ENCODE assay signal across 19 cellular contexts in genomic region chr20:57051096-57051495, GRCh38.
A peak's percentile ranks its signal among the peaks of the same experiment; 100 is the strongest.
DNase-seq lines count a peak whose midpoint lies in the region; ATAC-seq, FAIRE-seq and TF ChIP-seq lines count a peak whose summit lies in the region.
"Had no signal": no experiment of that assay in that cellular context is flagged by ENCODE, and none has a peak within 500 bp of the region (broad histone marks: within the 10 kb centered on the region; RNA-seq: fewer than 3 reads in every experiment).

No MANE protein-coding gene starts in this region.

- H3K27ac ChIP-seq in HepG2 (ENCODE audit: extremely low read length, insufficient read depth, low read length) = no peak overlapping the region
- no peak overlapping the region for H3K27ac ChIP-seq in trophoblast cell (ENCODE audit: low read depth, low read length)
- H3K27ac ChIP-seq: 22Rv1, A549, BLaER1 had no signal

- POLR2A ChIA-PET in HepG2 (lab: Yijun Ruan, JAX) = no interaction called here

- no peaks in the 10 kb centered on the region for H4K20me1 ChIP-seq in HepG2 (ENCODE audit: insufficient read depth, low read length)
- H4K20me1 ChIP-seq: BLaER1 had no signal

- in situ Hi-C loops in HepG2 (cut with HindIII; ENCODE audit: extremely low pct_ligation_motif_present, low pct_unique_long_range_greater_than_20kb) = no loop called here

- H3K9me3 ChIP-seq in HepG2 (ENCODE audit: low read length) (no peaks in the 10 kb centered on the region), trophoblast cell (ENCODE audit: insufficient read depth, low read depth, low read length) (no peaks in the 10 kb centered on the region)
- H3K9me3 ChIP-seq: A549 had no signal

- no peak overlapping the region for H2AFZ ChIP-seq in HepG2 (ENCODE audit: low read length)
- no peak overlapping the region for H2AFZ ChIP-seq in trophoblast cell (ENCODE audit: insufficient read depth, low read length, poor library complexity)

- no peak overlapping the region for H4K91ac ChIP-seq in trophoblast cell (ENCODE audit: low read depth, low read length)

- H3K79me2 ChIP-seq in HepG2 (ENCODE audit: insufficient read depth, low read length) (no peaks in the 10 kb centered on the region), trophoblast cell (ENCODE audit: control insufficient read depth, insufficient read depth, low read length, poor library complexity) (no peaks in the 10 kb centered on the region)

- H3K9ac ChIP-seq in HepG2 (ENCODE audit: insufficient read depth, low read depth, low read length) = no peak overlapping the region
- no peak overlapping the region for H3K9ac ChIP-seq in trophoblast cell (ENCODE audit: low read length)
- H3K9ac ChIP-seq: BLaER1 had no signal

- no peak overlapping the region for H3K14ac ChIP-seq in trophoblast cell (ENCODE audit: low read length)

- no peak overlapping the region for H2AK5ac ChIP-seq in trophoblast cell (ENCODE audit: low read length)

- DNase-seq in cardiac septum (ENCODE audit: low spot score) (peak; percentile 29), left ventricle myocardium superior (no peak), HepG2 (ENCODE audit: low spot score) (peak; percentile 76), trophoblast cell (peak; percentile 48 to 63), germinal center (ENCODE audit: low spot score) (no peak)
- no peak for DNase-seq in activated effector memory CD4-positive, alpha-beta T cell treated with Interleukin-2 at 50 U/mL for 16 hours
- DNase-seq: CD8-positive, alpha-beta T cell; DMS 273 treated with DMSO at 0.1 percent for 48 hours; DMS53; DND-41; EL; H9; IMR-90 had no signal

- H4K12ac ChIP-seq in trophoblast cell (ENCODE audit: low read depth, low read length) = no peak overlapping the region

- no peaks in the 10 kb centered on the region for H3K36me3 ChIP-seq in HepG2 (replicated peaks in 1 of 2; ENCODE audit: control insufficient read depth in 1 of 2, insufficient read depth in 2 of 2, low read length in 2 of 2)
- H3K36me3 ChIP-seq in trophoblast cell (ENCODE audit: control insufficient read depth in 1 of 2, insufficient read depth in 2 of 2, low read length in 2 of 2) = no peaks in the 10 kb centered on the region
- H3K36me3 ChIP-seq: BLaER1 had no signal

- H3K27ac Mint-ChIP-seq in stimulated activated memory B cell treated with anti-CD40 and anti-IgM and Interleukin-4, amounts not matched to agents 10 μg/mL and 1 μg/mL and 100 μg/mL, for 72 hours = no peak overlapping the region
- H3K27ac Mint-ChIP-seq: CD8-positive, alpha-beta T cell; H9 had no signal

- H3K9me3 Mint-ChIP-seq in stimulated activated memory B cell treated with anti-CD40 and anti-IgM and Interleukin-4, amounts not matched to agents 10 μg/mL and 1 μg/mL and 100 μg/mL, for 72 hours = peaks cover 2% of the 10 kb centered on the region
- H3K9me3 Mint-ChIP-seq: CD8-positive, alpha-beta T cell; H9 had no signal

- H3K4me2 ChIP-seq in HepG2 (ENCODE audit: low read depth, low read length) (no peak overlapping the region), trophoblast cell (ENCODE audit: low read length) (no peak overlapping the region)
- H3K4me2 ChIP-seq: A549, BLaER1 had no signal

- no peak overlapping the region for H2BK120ac ChIP-seq in trophoblast cell (ENCODE audit: insufficient read depth, low read length, poor library complexity)

- WGBS in HepG2 (ENCODE audit: low lambda C conversion rate) = 2% methylated on average over 4 of the region's 4 CpGs
- WGBS in trophoblast cell (ENCODE audit: extremely low coverage, insufficient coverage, insufficient read length) = no CpG with 5 or more reads among the region's 4 CpGs

- ATAC-seq in left ventricle myocardium superior (no peak), HepG2 (peak; percentile 77)
- no peak for ATAC-seq in stimulated activated memory B cell treated with anti-CD40 and anti-IgM and Interleukin-4, amounts not matched to agents 10 μg/mL and 1 μg/mL and 100 μg/mL, for 72 hours
- ATAC-seq: A549; CD8-positive, alpha-beta T cell; GM12878 had no signal

- H3K4me3 ChIP-seq in HepG2 (replicated peaks in 1 of 3; ENCODE audit: insufficient read depth in 1 of 3, low read depth in 2 of 3, low read length in 3 of 3) = no peak overlapping the region
- no peak overlapping the region for H3K4me3 ChIP-seq in trophoblast cell (ENCODE audit: low read depth, low read length)
- H3K4me3 ChIP-seq: A549, BLaER1, GM12878 had no signal

- no peak for TF ChIP-seq POLR2A in HepG2 (IDR thresholded peaks at IDR 0.05; ENCODE audit: insufficient read depth in 1 of 2, low read depth in 2 of 2, low read length in 2 of 2)

- no peak for TF ChIP-seq RAD21 in HepG2 (CRISPR knock-in tag; IDR thresholded peaks at IDR 0.05)

- TF ChIP-seq EP300 in HepG2 (IDR thresholded peaks at IDR 0.05; ENCODE audit: low read depth in 2 of 2, low read length in 2 of 2) (0 out of 4 replicates have a peak, but pooled peaks of 1 of the 2 experiments have one; percentile 14), HepG2 (CRISPR knock-in tag; IDR thresholded peaks at IDR 0.05; ENCODE audit: borderline replicate concordance) (no peak)

- no peaks in the 10 kb centered on the region for H3K36me3 Mint-ChIP-seq in stimulated activated memory B cell treated with anti-CD40 and anti-IgM and Interleukin-4, amounts not matched to agents 10 μg/mL and 1 μg/mL and 100 μg/mL, for 72 hours
- H3K36me3 Mint-ChIP-seq: CD8-positive, alpha-beta T cell had no signal

- H3K23ac ChIP-seq in trophoblast cell (ENCODE audit: low read length) = no peak overlapping the region

- H3K27me3 Mint-ChIP-seq in stimulated activated memory B cell treated with anti-CD40 and anti-IgM and Interleukin-4, amounts not matched to agents 10 μg/mL and 1 μg/mL and 100 μg/mL, for 72 hours = peaks cover 20% of the 10 kb centered on the region

- H3K18ac ChIP-seq in trophoblast cell (ENCODE audit: low read length) = no peak overlapping the region

- CTCF ChIA-PET in HepG2 (lab: Yijun Ruan, JAX; ENCODE audit: low intra/inter-chr PET ratio, low total read pairs) = no interaction called here

- no peak overlapping the region for H3K4me3 Mint-ChIP-seq in stimulated activated memory B cell treated with anti-CD40 and anti-IgM and Interleukin-4, amounts not matched to agents 10 μg/mL and 1 μg/mL and 100 μg/mL, for 72 hours
- H3K4me3 Mint-ChIP-seq: CD8-positive, alpha-beta T cell; H9 had no signal

- intact Hi-C loops in cardiac septum (cut with DNase I) (no loop called here), left ventricle myocardium superior (cut with micrococcal nuclease) (no loop called here), HepG2 (cut with micrococcal nuclease; ENCODE audit: unreplicated experiment) (no loop called here)

- H2BK5ac ChIP-seq in trophoblast cell (ENCODE audit: low read depth, low read length, poor library complexity) = no peak overlapping the region

- peak; percentile 85 for FAIRE-seq in HepG2 (lab: Jason Lieb, UNC)
- FAIRE-seq: A549, GM12878, H1 had no signal

- no peak overlapping the region for H3K4ac ChIP-seq in trophoblast cell (ENCODE audit: low read depth, low read length)

- no peak for TF ChIP-seq CTCF in HepG2 (CRISPR knock-in tag; IDR thresholded peaks at IDR 0.05)

- no peak overlapping the region for H2BK12ac ChIP-seq in trophoblast cell (ENCODE audit: low read length)

- H4K8ac ChIP-seq in trophoblast cell (ENCODE audit: low read depth, low read length) = no peak overlapping the region

- BruUV-seq in HepG2 (replicated peaks; lab: Mats Ljungman, UMichigan) = no TSS peak

- peaks cover 22% of the 10 kb centered on the region for H3K4me1 ChIP-seq in HepG2 (ENCODE audit: insufficient read depth, low read length)
- peaks cover 12% of the 10 kb centered on the region in 2 experiments for H3K4me1 ChIP-seq in trophoblast cell (ENCODE audit: control insufficient read depth in 1 of 2, insufficient read depth in 2 of 2, low read length in 2 of 2)

- H3K79me1 ChIP-seq in trophoblast cell (ENCODE audit: low read length) = peaks cover 3% of the 10 kb centered on the region

- peaks cover 0 to 8% of the 10 kb centered on the region in 2 experiments; a peak in 2 of 5 replicates for H3K27me3 ChIP-seq in HepG2 (ENCODE audit: control insufficient read depth in 1 of 2, insufficient read depth in 2 of 2, low read length in 2 of 2)
- no peaks in the 10 kb centered on the region for H3K27me3 ChIP-seq in trophoblast cell (ENCODE audit: insufficient read depth, low read length)

- H3K4me1 Mint-ChIP-seq in stimulated activated memory B cell treated with anti-CD40 and anti-IgM and Interleukin-4, amounts not matched to agents 10 μg/mL and 1 μg/mL and 100 μg/mL, for 72 hours = no peaks in the 10 kb centered on the region

TF ChIP-seq in HepG2, 621 proteins besides CTCF, POLR2A, EP300 and RAD21 (continues in another document):
- TF ChIP-seq CEBPG (CRISPR knock-in tag; IDR thresholded peaks at IDR 0.05) (peak; percentile 78), ZNF790 (CRISPR knock-in tag; IDR thresholded peaks at IDR 0.05; ENCODE audit: borderline replicate concordance) (no peak), HMG20A (CRISPR knock-in tag; IDR thresholded peaks at IDR 0.05; ENCODE audit: borderline replicate concordance) (no peak), AGO1 (IDR thresholded peaks at IDR 0.05; ENCODE audit: low read depth, low read length, poor library complexity, severe bottlenecking) (no peak), RFXAP (CRISPR knock-in tag; IDR thresholded peaks at IDR 0.05; ENCODE audit: borderline replicate concordance) (no peak), CHD4 (IDR thresholded peaks at IDR 0.05; ENCODE audit: borderline replicate concordance, low read length) (no peak), ARID3A (IDR thresholded peaks at IDR 0.05; ENCODE audit: low read depth, low read length) (0 out of 2 replicates have a peak, but pooled peaks have one; percentile 33), SMC3 (IDR thresholded peaks at IDR 0.05; ENCODE audit: low read length) (peak; percentile 4; the same call in 1 of the 2 replicates), HHEX (CRISPR knock-in tag; IDR thresholded peaks at IDR 0.05) (0 out of 2 replicates have a peak, but pooled peaks have one; percentile 16)

Comparison
In these comparisons a context has a peak if more than half of its experiments do, and no peak if none do; other contexts are left out.
1. DNase-seq: peak in cardiac septum (single experiment), HepG2 (single experiment) and trophoblast cell (2 of 2); none in left ventricle myocardium superior (single experiment), germinal center (single experiment) and activated effector memory CD4-positive, alpha-beta T cell treated with Interleukin-2 at 50 U/mL for 16 hours (single experiment).